ENCODE assay signal across 8 cellular contexts in genomic region chr1:24641646-24642151, GRCh38. TPM values are rescaled to one million over a fixed set of nuclear protein-coding genes. Genes with fewer than 3 reads are reported as not detected.
DNase-seq lines count a peak whose midpoint lies in the region; FAIRE-seq and TF ChIP-seq lines count a peak whose summit lies in the region.

No MANE protein-coding gene starts in this region.

- in situ Hi-C loops in brain microvascular endothelial cell (cut with HindIII; ENCODE audit: low pct_ligation_motif_present, low sequenced_read_pairs) = no loop called here

- H3K27ac ChIP-seq in brain microvascular endothelial cell = peak overlapping the region; percentile 99

- H3K27me3 ChIP-seq in brain microvascular endothelial cell (replicated peaks) = no peaks in the 10 kb centered on the region
- H3K27me3 ChIP-seq in kidney epithelial cell (ENCODE audit: control insufficient read depth, insufficient read depth, low read length) = no peaks in the 10 kb centered on the region

- no peak for TF ChIP-seq CTCF in brain microvascular endothelial cell (IDR thresholded peaks at IDR 0.05; ENCODE audit: low read depth, low read length, missing control alignments)
- no peak for TF ChIP-seq CTCF in kidney epithelial cell (IDR thresholded peaks at IDR 0.05; ENCODE audit: insufficient read depth, low read length, poor library complexity, severe bottlenecking)

- peak; percentile 34; the same call in 1 of the 2 replicates for TF ChIP-seq POLR2A in Raji (IDR thresholded peaks at IDR 0.05; ENCODE audit: insufficient read depth, low read depth, low read length)

- peaks cover 9% of the 10 kb centered on the region for H3K36me3 ChIP-seq in brain microvascular endothelial cell (replicated peaks)
- no peaks in the 10 kb centered on the region for H3K36me3 ChIP-seq in kidney epithelial cell (ENCODE audit: control insufficient read depth, insufficient read depth, low read length)

- FAIRE-seq in GM19239 (lab: Jason Lieb, UNC) = peak; percentile 48

- H3K4me3 ChIP-seq in brain microvascular endothelial cell (ENCODE audit: low read depth, low read length) = peak overlapping the region; percentile 52
- H3K4me3 ChIP-seq in kidney epithelial cell (ENCODE audit: low read depth, low read length) = peak overlapping the region; percentile 45

- no peak for DNase-seq in GM19239 (ENCODE audit: insufficient read length, low spot score)
- no peak for DNase-seq in brain microvascular endothelial cell
- no peak for DNase-seq in kidney epithelial cell (ENCODE audit: low read depth)
- peak; percentile 9 to 19 for DNase-seq in stimulated activated CD4-positive, alpha-beta T cell treated with anti-CD3 and anti-CD28 coated beads, Interleukin-1b, Interleukin-23, amount 100 ng/mL, for 4 hours (ENCODE audit: low read depth in 2 of 2)
- no peak for DNase-seq in cortex of kidney (lab: John Stamatoyannopoulos, UW)
- DNase-seq in HT-29 (ENCODE audit: low spot score) = no peak
- DNase-seq in NCI-H446 treated with DMSO at 0.1 percent for 48 hours (lab: John Stamatoyannopoulos, UW) = no peak

RNA-seq across cellular contexts. Expression of gene SRRM1, which starts 1.4 kb away (rescaled TPM):
- total RNA-seq in kidney epithelial cell = 58.4 and 71.1 TPM in 2 replicates
- 25.3 and 26.0 TPM in 2 replicates for total RNA-seq in HT-29 (2014; rRNA removed; shearing (Covaris generic))

Comparison
In these comparisons a context has a peak if more than half of its experiments do, and no peak if none do; other contexts are left out.
1. DNase-seq: peak in stimulated activated CD4-positive, alpha-beta T cell treated with anti-CD3 and anti-CD28 coated beads, Interleukin-1b, Interleukin-23, amount 100 ng/mL, for 4 hours (2 of 2); none in GM19239 (single experiment), brain microvascular endothelial cell (single experiment), kidney epithelial cell (single experiment), cortex of kidney (single experiment), HT-29 (single experiment) and NCI-H446 treated with DMSO at 0.1 percent for 48 hours (single experiment).